ENCODE assay signal across 15 cellular contexts in the genomic region with DNA sequence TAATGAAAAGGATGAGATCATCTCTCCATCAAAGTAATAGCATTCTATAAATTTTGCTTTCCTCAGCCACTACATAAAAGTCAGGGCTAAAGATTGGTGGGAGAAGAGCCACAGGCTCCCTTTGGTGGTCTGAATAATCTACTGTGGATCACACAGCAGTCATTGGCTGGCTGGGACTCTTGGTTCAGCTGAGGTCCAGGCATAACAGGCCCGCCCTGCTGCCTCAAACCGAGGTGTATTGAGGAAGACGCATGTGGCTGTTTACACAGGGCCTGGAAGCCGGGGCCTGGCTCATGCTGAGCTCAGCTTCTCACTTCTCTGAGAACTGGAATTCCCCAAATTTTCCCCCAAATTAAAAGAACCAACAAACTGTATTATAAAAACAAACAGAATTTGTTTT.
DNase-seq lines count a peak whose midpoint lies in the region; TF ChIP-seq lines count a peak whose summit lies in the region.
"Had no signal": no experiment of that assay in that cellular context is flagged by ENCODE, and none has a peak within 500 bp of the region (broad histone marks: within the 10 kb centered on the region; RNA-seq: fewer than 3 reads in every experiment).

No MANE protein-coding gene starts in this region.

- H3K4me3 ChIP-seq in Loucy (ENCODE audit: low read length, poor library complexity, severe bottlenecking) (no peak overlapping the region), brain microvascular endothelial cell (ENCODE audit: low read depth, low read length) (no peak overlapping the region), right atrium auricular region (no peak overlapping the region)

- H3K4me1 ChIP-seq in Loucy (ENCODE audit: insufficient read depth, low read length, poor library complexity, severe bottlenecking) = peaks cover 55% of the 10 kb centered on the region
- H3K4me1 ChIP-seq in right atrium auricular region = no peaks in the 10 kb centered on the region

- H3K9me3 Mint-ChIP-seq in type B pancreatic cell = no peaks in the 10 kb centered on the region
- H3K9me3 Mint-ChIP-seq: activated T-helper 17 cell treated with anti-CD3 and anti-CD28 coated beads, Interleukin-2, amount 50 U/mL, for 72 hours; natural killer cell had no signal

- peak overlapping the region; percentile 3 for H3K4me2 ChIP-seq in Loucy (ENCODE audit: low read depth, low read length, poor library complexity, severe bottlenecking)

- TF ChIP-seq CTCF in Loucy (conservative IDR thresholded peaks at IDR 0.05; ENCODE audit: low read length) (no peak), brain microvascular endothelial cell (IDR thresholded peaks at IDR 0.05; ENCODE audit: low read depth, low read length, missing control alignments) (no peak), right atrium auricular region (IDR thresholded peaks at IDR 0.05) (no peak), type B pancreatic cell (conservative IDR thresholded peaks at IDR 0.05) (no peak)

- H3K4me1 Mint-ChIP-seq in type B pancreatic cell (ENCODE audit: unreplicated experiment) = peaks cover 11% of the 10 kb centered on the region

- DNase-seq in brain microvascular endothelial cell = peak; percentile 44
- DNase-seq in right atrium auricular region (ENCODE audit: low spot score) = no peak
- no peak for DNase-seq in activated CD4-positive, alpha-beta T cell treated with anti-CD3 and anti-CD28 coated beads for 48 hours
- DNase-seq in activated naive CD4-positive, alpha-beta T cell (lab: John Stamatoyannopoulos, UW) = no peak
- DNase-seq in type B pancreatic cell (ENCODE audit: extremely low spot score, unreplicated experiment) = no peak
- DNase-seq: activated CD4-positive, alpha-beta T cell treated with anti-CD3 and anti-CD28 coated beads, Interleukin-2, amount 50 U/mL, for 48 hours; C1 segment of cervical spinal cord; DMS79 treated with DMSO at 0.1 percent for 48 hours; natural killer cell; NCI-H82; stimulated activated CD4-positive, alpha-beta T cell treated with anti-CD3 and anti-CD28 coated beads, Interleukin-1b, Interleukin-23, amount 100 ng/mL, for 48 hours; T-helper 9 cell had no signal

- no peaks in the 10 kb centered on the region for H3K36me3 Mint-ChIP-seq in type B pancreatic cell
- H3K36me3 Mint-ChIP-seq: natural killer cell had no signal

- no peaks in the 10 kb centered on the region for H4K20me1 ChIP-seq in Loucy (ENCODE audit: insufficient read depth, low read length, poor library complexity, severe bottlenecking)

- no peaks in the 10 kb centered on the region for H3K9me2 ChIP-seq in Loucy (replicated peaks; ENCODE audit: low read depth, low read length)

- H3K36me3 ChIP-seq in Loucy (ENCODE audit: insufficient read depth, low read length) (no peaks in the 10 kb centered on the region), brain microvascular endothelial cell (replicated peaks) (no peaks in the 10 kb centered on the region), right atrium auricular region (no peaks in the 10 kb centered on the region)

- H2AFZ ChIP-seq in Loucy (ENCODE audit: low read length) = no peak overlapping the region

- no peaks in the 10 kb centered on the region for H3K27me3 ChIP-seq in Loucy (ENCODE audit: insufficient read depth, low read length, poor library complexity, severe bottlenecking)
- H3K27me3 ChIP-seq in brain microvascular endothelial cell (replicated peaks) = no peaks in the 10 kb centered on the region
- H3K27me3 ChIP-seq in right atrium auricular region = no peaks in the 10 kb centered on the region

- peak overlapping the region; percentile 98 for H3K27ac ChIP-seq in brain microvascular endothelial cell
- H3K27ac ChIP-seq in right atrium auricular region = peak overlapping the region; percentile 70 to 76
- peak overlapping the region; percentile 47 for H3K27ac ChIP-seq in temporal lobe (ENCODE audit: low read depth, low read length)

- no peak overlapping the region for H3K4me3 Mint-ChIP-seq in type B pancreatic cell
- H3K4me3 Mint-ChIP-seq: activated T-helper 17 cell treated with anti-CD3 and anti-CD28 coated beads, Interleukin-2, amount 50 U/mL, for 72 hours; natural killer cell had no signal

- no peaks in the 10 kb centered on the region for H3K27me3 Mint-ChIP-seq in type B pancreatic cell

- no peaks in the 10 kb centered on the region for H3K79me2 ChIP-seq in Loucy (ENCODE audit: insufficient read depth, low read length)

- in situ Hi-C loops in brain microvascular endothelial cell (cut with HindIII; ENCODE audit: low pct_ligation_motif_present, low sequenced_read_pairs) = no loop called here

- H3K9me3 ChIP-seq in Loucy (ENCODE audit: insufficient read depth, low read depth, low read length) (no peaks in the 10 kb centered on the region), right atrium auricular region (no peaks in the 10 kb centered on the region)

- H3F3A ChIP-seq in Loucy (ENCODE audit: low read depth) = no peaks in the 10 kb centered on the region

- no peak overlapping the region for H3K9ac ChIP-seq in Loucy (ENCODE audit: low read depth, low read length, poor library complexity, severe bottlenecking)

- no peak overlapping the region for H3K27ac Mint-ChIP-seq in type B pancreatic cell
- H3K27ac Mint-ChIP-seq: activated T-helper 17 cell treated with anti-CD3 and anti-CD28 coated beads, Interleukin-2, amount 50 U/mL, for 72 hours; natural killer cell had no signal

Comparison
In these comparisons a context has a peak if more than half of its experiments do, and no peak if none do; other contexts are left out.
1. H3K27ac ChIP-seq: peak in every context shown above with its lines; median percentile 98 in brain microvascular endothelial cell; 73 in right atrium auricular region; 47 in temporal lobe.